In the genomic region with DNA sequence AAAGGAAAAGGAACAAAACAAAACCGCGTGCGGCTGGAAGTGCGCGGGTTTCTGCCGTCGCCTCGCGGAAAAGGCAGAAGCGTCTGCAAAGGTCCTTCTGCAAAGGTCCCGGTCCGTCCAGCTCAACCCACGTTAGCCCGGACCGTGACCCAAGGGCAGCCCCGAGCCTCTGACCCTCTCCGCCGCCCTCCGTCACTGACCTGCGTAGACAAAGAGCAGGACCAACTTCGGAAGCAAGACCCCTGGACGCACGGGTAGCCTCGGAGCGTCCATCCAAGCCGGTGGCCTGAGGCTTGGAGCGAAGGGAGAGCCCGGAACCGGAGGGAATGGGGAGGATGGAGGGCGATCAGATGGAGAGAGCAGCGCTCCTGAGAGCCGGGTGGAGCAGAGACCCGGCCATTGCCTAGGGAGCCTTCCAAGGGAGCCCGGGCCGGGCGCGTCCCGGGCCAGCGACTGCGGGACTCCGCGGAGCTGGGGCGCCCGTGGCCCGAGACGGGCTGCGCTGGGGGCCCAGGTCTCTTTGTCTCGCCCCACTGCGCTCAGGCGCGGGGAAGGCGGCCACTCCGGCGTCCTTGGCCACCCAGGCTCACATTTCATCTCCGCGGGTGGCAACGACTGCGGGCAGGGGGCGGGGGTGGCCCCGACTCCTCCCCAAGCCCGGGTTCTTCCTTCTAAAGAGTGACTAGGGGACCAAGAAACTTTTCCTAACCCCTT, we compare ENCODE assay signal across 9 cellular contexts. TPM values are rescaled to one million over a fixed set of nuclear protein-coding genes. Genes with fewer than 3 reads are reported as not detected.
DNase-seq lines count a peak whose midpoint lies in the region; ATAC-seq and TF ChIP-seq lines count a peak whose summit lies in the region.
"Had no signal": no experiment of that assay in that cellular context is flagged by ENCODE, and none has a peak within 500 bp of the region (broad histone marks: within the 10 kb centered on the region; RNA-seq: fewer than 3 reads in every experiment).

A gene (minus strand): TSS at position 619 of the 714 bp plus-strand sequence. CDS start 346 bp downstream, at position 273.

- peak within 1 kb of the TSS; percentile 16 to 63 for H3K27ac ChIP-seq in esophagus (ENCODE audit: low read depth in 2 of 2, low read length in 1 of 2)
- peak within 1 kb of the TSS in 3 of 4 donors; percentile 23 to 56 (median 35) for H3K27ac ChIP-seq in transverse colon

- H3K4me3 ChIP-seq in esophagus (ENCODE audit: low read depth in 1 of 2, low read length in 2 of 2) (peak within 1 kb of the TSS; percentile 62 to 63), mononuclear cell (ENCODE audit: low read length) (peak within 1 kb of the TSS; percentile 18), transverse colon (peak within 1 kb of the TSS in 3 of 4 donors; percentile 4 to 41 (median 22))

- H3K9me3 ChIP-seq in esophagus (ENCODE audit: control insufficient read depth in 2 of 2, insufficient read depth in 1 of 2, low read depth in 1 of 2, low read length in 1 of 2) (peaks cover 0 to 3% of the 10 kb centered on the region in 2 donors), mononuclear cell (ENCODE audit: low read depth, low read length) (no peaks in the 10 kb centered on the region), transverse colon (peaks cover 0 to 3% of the 10 kb centered on the region in 2 donors)

- no peak for TF ChIP-seq POLR2A in transverse colon (IDR thresholded peaks at IDR 0.05)

- intact Hi-C loops in transverse colon (cut with DNase I; ENCODE audit: low total_unique reads), result no loop called here

- in situ Hi-C loops in transverse colon (cut with MboI; ENCODE audit: low pct_ligation_motif_present in 1 of 4, low pct_unique_long_range_greater_than_20kb in 1 of 4, low sequenced_read_pairs in 3 of 4), result no loop called here

- TF ChIP-seq CTCF in transverse colon (IDR thresholded peaks at IDR 0.05), result no peak

- H3K36me3 ChIP-seq in esophagus (ENCODE audit: control insufficient read depth in 2 of 2, insufficient read depth in 2 of 2, low read length in 1 of 2) (no peaks in the 10 kb centered on the region), transverse colon (no peaks in the 10 kb centered on the region)

- H3K27me3 ChIP-seq in esophagus (ENCODE audit: control insufficient read depth in 1 of 2, insufficient read depth in 2 of 2, low read length in 2 of 2), result peaks cover 0 to 2% of the 10 kb centered on the region in 2 donors
- peaks cover 30% of the 10 kb centered on the region for H3K27me3 ChIP-seq in mononuclear cell (ENCODE audit: insufficient read depth, low read length)
- H3K27me3 ChIP-seq in transverse colon, result peaks cover 22% of the 10 kb centered on the region

- no peak for ATAC-seq in HG03520 (IDR thresholded peaks at IDR 0.05; ENCODE audit: unreplicated experiment)

- DNase-seq in NCI-H524 (lab: John Stamatoyannopoulos, UW) (peak; percentile 53 to 75), NCI-H524 treated with DMSO at 0.1 percent for 48 hours (lab: John Stamatoyannopoulos, UW) (no peak), transverse colon (no peak), HCEC 1CT (no peak), GM19238 (ENCODE audit: insufficient read length, low spot score) (no peak)
- DNase-seq: NCI-H82 had no signal

- no peak for TF ChIP-seq EP300 in transverse colon (IDR thresholded peaks at IDR 0.05; ENCODE audit: low read depth)

- H3K4me1 ChIP-seq in esophagus (ENCODE audit: control insufficient read depth in 2 of 2, insufficient read depth in 2 of 2, low read length in 1 of 2) (peaks cover 0 to 6% of the 10 kb centered on the region in 2 donors), mononuclear cell (ENCODE audit: insufficient read depth, low read length) (no peaks in the 10 kb centered on the region), transverse colon (no peaks in the 10 kb centered on the region)

- WGBS in esophagus, 2 donors, result 4 to 6% methylated on average over 51 to 61 of the region's 61 CpGs
- 27 to 29% methylated on average over 5 to 44 of the region's 61 CpGs for WGBS in transverse colon (ENCODE audit: low coverage in 1 of 2), 2 donors

RNA-seq across cellular contexts. Expression of the gene that starts here (rescaled TPM):
- polyA plus RNA-seq in esophagus, result 1 to 10 TPM; 4.0 to 4.2 TPM
- total RNA-seq in mononuclear cell, result 0.10 TPM
- total RNA-seq in transverse colon, result 1 to 10 TPM in 3 of 4 donors, under 1 TPM in 1; 0.75 to 6.6 (median 3.5) TPM

Comparison
In these comparisons a context has a peak if more than half of its experiments do, and no peak if none do; other contexts are left out.
1. DNase-seq: peak in NCI-H524 (2 of 2); none in NCI-H524 treated with DMSO at 0.1 percent for 48 hours (single experiment), transverse colon (single experiment), HCEC 1CT (single experiment) and GM19238 (single experiment).
2. Peak in every context shown above with its lines, with median percentiles within 50 percentile points of each other: H3K4me3 ChIP-seq.